ENCODE assay signal across 1 cellular context in the genomic region with DNA sequence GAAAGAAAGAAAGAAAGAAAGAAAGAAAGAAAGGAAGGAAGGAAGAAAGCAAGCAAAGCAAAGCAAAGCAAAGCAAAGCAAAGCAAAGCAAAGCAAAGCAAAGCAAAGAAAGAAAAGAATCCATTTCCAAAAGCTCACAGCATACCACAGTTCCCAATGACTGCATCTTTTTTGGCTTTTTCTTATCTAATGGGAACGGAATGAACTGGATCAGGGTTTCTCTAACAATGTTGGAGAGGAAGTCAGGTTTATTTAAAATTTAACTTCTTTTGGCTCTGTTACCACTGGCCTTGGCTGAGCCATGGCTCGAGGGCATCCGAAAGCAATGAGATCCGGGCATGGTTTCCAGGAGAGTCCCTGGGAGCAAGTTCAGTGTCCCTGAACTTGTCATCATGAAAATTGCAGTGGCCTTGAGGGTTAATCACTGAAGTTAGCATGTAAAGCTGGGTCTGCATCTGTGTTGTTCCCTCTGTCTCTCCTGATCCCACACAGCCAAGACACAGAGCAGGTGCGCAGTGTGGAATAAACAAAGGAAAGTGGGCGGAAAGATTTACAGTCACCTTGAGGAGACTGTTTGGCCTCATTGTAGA.
TF ChIP-seq lines count a peak whose summit lies in the region.

No MANE protein-coding gene starts in this region.

TF ChIP-seq in liver, 16 proteins besides CTCF, POLR2A, EP300 and RAD21 (continued from another document):
- TF ChIP-seq, protein P1, sequence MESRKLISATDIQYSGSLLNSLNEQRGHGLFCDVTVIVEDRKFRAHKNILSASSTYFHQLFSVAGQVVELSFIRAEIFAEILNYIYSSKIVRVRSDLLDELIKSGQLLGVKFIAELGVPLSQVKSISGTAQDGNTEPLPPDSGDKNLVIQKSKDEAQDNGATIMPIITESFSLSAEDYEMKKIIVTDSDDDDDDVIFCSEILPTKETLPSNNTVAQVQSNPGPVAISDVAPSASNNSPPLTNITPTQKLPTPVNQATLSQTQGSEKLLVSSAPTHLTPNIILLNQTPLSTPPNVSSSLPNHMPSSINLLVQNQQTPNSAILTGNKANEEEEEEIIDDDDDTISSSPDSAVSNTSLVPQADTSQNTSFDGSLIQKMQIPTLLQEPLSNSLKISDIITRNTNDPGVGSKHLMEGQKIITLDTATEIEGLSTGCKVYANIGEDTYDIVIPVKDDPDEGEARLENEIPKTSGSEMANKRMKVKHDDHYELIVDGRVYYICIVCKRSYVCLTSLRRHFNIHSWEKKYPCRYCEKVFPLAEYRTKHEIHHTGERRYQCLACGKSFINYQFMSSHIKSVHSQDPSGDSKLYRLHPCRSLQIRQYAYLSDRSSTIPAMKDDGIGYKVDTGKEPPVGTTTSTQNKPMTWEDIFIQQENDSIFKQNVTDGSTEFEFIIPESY (IDR thresholded peaks at IDR 0.05): peak; percentile 49
- TF ChIP-seq FOXA2 (IDR thresholded peaks at IDR 0.05) (peak; percentile 39), EGR1 (IDR thresholded peaks at IDR 0.05; ENCODE audit: low read depth in 2 of 2) (no peak), GABPA (IDR thresholded peaks at IDR 0.05 in 1 of 2, conservative IDR thresholded peaks at IDR 0.05 in 1 of 2) (peak in 1 of 2 donors; percentile 59), HNF4A (conservative IDR thresholded peaks at IDR 0.05) (peak; percentile 83 to 89), NR2F2 (IDR thresholded peaks at IDR 0.05) (peak; percentile 77), SP1 (IDR thresholded peaks at IDR 0.05) (peak; percentile 82), TAF1 (conservative IDR thresholded peaks at IDR 0.05) (no peak), HNF4G (IDR thresholded peaks at IDR 0.05) (peak; percentile 57)
- TF ChIP-seq, protein P2, sequence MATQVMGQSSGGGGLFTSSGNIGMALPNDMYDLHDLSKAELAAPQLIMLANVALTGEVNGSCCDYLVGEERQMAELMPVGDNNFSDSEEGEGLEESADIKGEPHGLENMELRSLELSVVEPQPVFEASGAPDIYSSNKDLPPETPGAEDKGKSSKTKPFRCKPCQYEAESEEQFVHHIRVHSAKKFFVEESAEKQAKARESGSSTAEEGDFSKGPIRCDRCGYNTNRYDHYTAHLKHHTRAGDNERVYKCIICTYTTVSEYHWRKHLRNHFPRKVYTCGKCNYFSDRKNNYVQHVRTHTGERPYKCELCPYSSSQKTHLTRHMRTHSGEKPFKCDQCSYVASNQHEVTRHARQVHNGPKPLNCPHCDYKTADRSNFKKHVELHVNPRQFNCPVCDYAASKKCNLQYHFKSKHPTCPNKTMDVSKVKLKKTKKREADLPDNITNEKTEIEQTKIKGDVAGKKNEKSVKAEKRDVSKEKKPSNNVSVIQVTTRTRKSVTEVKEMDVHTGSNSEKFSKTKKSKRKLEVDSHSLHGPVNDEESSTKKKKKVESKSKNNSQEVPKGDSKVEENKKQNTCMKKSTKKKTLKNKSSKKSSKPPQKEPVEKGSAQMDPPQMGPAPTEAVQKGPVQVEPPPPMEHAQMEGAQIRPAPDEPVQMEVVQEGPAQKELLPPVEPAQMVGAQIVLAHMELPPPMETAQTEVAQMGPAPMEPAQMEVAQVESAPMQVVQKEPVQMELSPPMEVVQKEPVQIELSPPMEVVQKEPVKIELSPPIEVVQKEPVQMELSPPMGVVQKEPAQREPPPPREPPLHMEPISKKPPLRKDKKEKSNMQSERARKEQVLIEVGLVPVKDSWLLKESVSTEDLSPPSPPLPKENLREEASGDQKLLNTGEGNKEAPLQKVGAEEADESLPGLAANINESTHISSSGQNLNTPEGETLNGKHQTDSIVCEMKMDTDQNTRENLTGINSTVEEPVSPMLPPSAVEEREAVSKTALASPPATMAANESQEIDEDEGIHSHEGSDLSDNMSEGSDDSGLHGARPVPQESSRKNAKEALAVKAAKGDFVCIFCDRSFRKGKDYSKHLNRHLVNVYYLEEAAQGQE (IDR thresholded peaks at IDR 0.05): no peak
- TF ChIP-seq, protein P3, sequence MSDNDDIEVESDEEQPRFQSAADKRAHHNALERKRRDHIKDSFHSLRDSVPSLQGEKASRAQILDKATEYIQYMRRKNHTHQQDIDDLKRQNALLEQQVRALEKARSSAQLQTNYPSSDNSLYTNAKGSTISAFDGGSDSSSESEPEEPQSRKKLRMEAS (IDR thresholded peaks at IDR 0.05): no peak
